ENCODE assay signal across 8 cellular contexts in the genomic region with DNA sequence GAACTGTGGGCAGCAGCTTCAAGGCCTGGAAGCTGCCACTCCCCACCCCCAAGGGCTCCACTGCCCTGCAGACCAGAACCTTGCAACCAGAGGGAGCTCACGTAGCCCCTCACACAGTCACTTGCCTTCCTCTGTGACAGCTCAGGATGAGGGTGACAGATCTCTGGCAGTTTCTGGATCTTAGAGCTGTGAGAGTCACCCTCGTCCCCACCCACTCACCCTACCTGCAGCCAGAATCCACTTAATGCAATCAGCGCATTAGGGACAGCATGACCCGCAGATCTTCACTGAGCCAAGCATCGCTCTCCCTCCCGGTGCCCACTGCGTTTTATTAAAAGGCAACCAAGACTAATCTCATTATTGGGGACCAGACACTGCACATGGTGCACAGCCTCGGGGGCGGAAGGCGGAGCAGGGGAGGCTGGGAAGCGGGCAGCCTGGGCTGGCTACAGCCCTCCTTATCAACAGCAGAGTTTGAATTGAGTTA. TPM values are rescaled to one million over a fixed set of nuclear protein-coding genes. Genes with fewer than 3 reads are reported as not detected.
DNase-seq lines count a peak whose midpoint lies in the region; ATAC-seq and TF ChIP-seq lines count a peak whose summit lies in the region.
"Had no signal": no experiment of that assay in that cellular context is flagged by ENCODE, and none has a peak within 500 bp of the region (broad histone marks: within the 10 kb centered on the region; RNA-seq: fewer than 3 reads in every experiment).

No MANE protein-coding gene starts in this region.

- H3K9me3 Mint-ChIP-seq in naive thymus-derived CD4-positive, alpha-beta T cell: peaks cover 0 to 2% (median 0%) of the 10 kb centered on the region in 11 donors

- H3K27ac ChIP-seq in naive thymus-derived CD4-positive, alpha-beta T cell (ENCODE audit: low read depth, low read length): no peak overlapping the region
- no peak overlapping the region for H3K27ac ChIP-seq in esophagus squamous epithelium

- intact Hi-C loops in naive thymus-derived CD4-positive, alpha-beta T cell (cut with micrococcal nuclease): loop anchor here in 1 of 2 donors (10.0 kb wide), 1 partner anchor 62 kb away; no protein-coding TSS in a partner anchor
- intact Hi-C loops in esophagus squamous epithelium (cut with DNase I): no loop called here

- in situ Hi-C loops in astrocyte of the spinal cord (cut with HindIII; ENCODE audit: low sequenced_read_pairs): no loop called here

- peak; percentile 28 for DNase-seq in ELR (ENCODE audit: low read depth)
- peak; percentile 73 for DNase-seq in HuH-7 (ENCODE audit: low spot score)
- no peak for DNase-seq in astrocyte of the spinal cord (ENCODE audit: low read depth, low spot score)
- DNase-seq in naive thymus-derived CD4-positive, alpha-beta T cell: no peak
- no peak for DNase-seq in nucleus accumbens (lab: John Stamatoyannopoulos, UW)
- no peak for DNase-seq in esophagus squamous epithelium (lab: John Stamatoyannopoulos, UW)
- DNase-seq in amygdala (lab: John Stamatoyannopoulos, UW): no peak
- DNase-seq: activated CD4-positive, alpha-beta T cell treated with anti-CD3 and anti-CD28 coated beads for 48 hours had no signal

- peaks cover 0 to 17% (median 0%) of the 10 kb centered on the region in 5 donors for H3K27me3 Mint-ChIP-seq in naive thymus-derived CD4-positive, alpha-beta T cell

- peak; percentile 16 for TF ChIP-seq CTCF in astrocyte of the spinal cord (IDR thresholded peaks at IDR 0.05; ENCODE audit: low read depth, low read length)
- no peak for TF ChIP-seq CTCF in esophagus squamous epithelium (IDR thresholded peaks at IDR 0.05)

- H3K4me1 Mint-ChIP-seq in naive thymus-derived CD4-positive, alpha-beta T cell: peaks cover 27 to 43% (median 36%) of the 10 kb centered on the region in 7 donors

- CTCF ChIA-PET in naive thymus-derived CD4-positive, alpha-beta T cell (lab: Charles Lee): interaction anchor here (1.1 kb wide), 1 partner anchor 28 kb away, joined by 3 read pairs; no protein-coding TSS in a partner anchor

- POLR2A ChIA-PET in naive thymus-derived CD4-positive, alpha-beta T cell (lab: Charles Lee): interaction anchor here (0.9 to 1.3 kb wide), 3 partner anchors 9 to 16 kb away, joined by 3 to 4 read pairs (median 3); no protein-coding TSS in a partner anchor

- H3K36me3 ChIP-seq in naive thymus-derived CD4-positive, alpha-beta T cell (ENCODE audit: control insufficient read depth in 2 of 3, insufficient read depth in 3 of 3, low read length in 3 of 3): no peaks in the 10 kb centered on the region
- peaks cover 0 to 6% (median 0%) of the 10 kb centered on the region in 3 donors for H3K36me3 ChIP-seq in esophagus squamous epithelium

- H3K27ac Mint-ChIP-seq in naive thymus-derived CD4-positive, alpha-beta T cell: peak overlapping the region in 5 of 9 donors; percentile 34 to 83 (median 68)

- H3K4me3 ChIP-seq in astrocyte of the spinal cord (ENCODE audit: low read depth, low read length) (no peak overlapping the region), esophagus squamous epithelium (no peak overlapping the region)
- H3K4me3 ChIP-seq in naive thymus-derived CD4-positive, alpha-beta T cell (ENCODE audit: low read length): no peak overlapping the region

- no peaks in the 10 kb centered on the region for H3K9me3 ChIP-seq in naive thymus-derived CD4-positive, alpha-beta T cell (ENCODE audit: control insufficient read depth in 2 of 3, low read length in 3 of 3)
- H3K9me3 ChIP-seq in esophagus squamous epithelium: no peaks in the 10 kb centered on the region

- no peak overlapping the region for H3K4me3 Mint-ChIP-seq in naive thymus-derived CD4-positive, alpha-beta T cell

- H3K27me3 ChIP-seq in naive thymus-derived CD4-positive, alpha-beta T cell (ENCODE audit: control insufficient read depth in 2 of 2, insufficient read depth in 2 of 2, low read length in 2 of 2): no peaks in the 10 kb centered on the region
- no peaks in the 10 kb centered on the region for H3K27me3 ChIP-seq in esophagus squamous epithelium

- WGBS in esophagus squamous epithelium, 2 donors: 80 to 81% methylated on average over 9 to 10 of the region's 11 CpGs

- H3K4me1 ChIP-seq in naive thymus-derived CD4-positive, alpha-beta T cell (ENCODE audit: control insufficient read depth in 2 of 2, insufficient read depth in 2 of 2, low read length in 2 of 2): peaks cover 25 to 33% of the 10 kb centered on the region in 2 donors
- peaks cover 25 to 87% (median 49%) of the 10 kb centered on the region in 3 donors for H3K4me1 ChIP-seq in esophagus squamous epithelium

- ATAC-seq in naive thymus-derived CD4-positive, alpha-beta T cell: no peak

- TF ChIP-seq POLR2A in esophagus squamous epithelium (IDR thresholded peaks at IDR 0.05): no peak

- H3K36me3 Mint-ChIP-seq in naive thymus-derived CD4-positive, alpha-beta T cell: peaks cover 0 to 7% (median 0%) of the 10 kb centered on the region in 5 donors

RNA-seq across cellular contexts. Expression of a gene that starts 3.5 kb away (rescaled TPM):
- 10 to 100 TPM in 3 of 5 experiments, 1 to 10 TPM in 2; 5.0 to 20.4 (median 11.0) TPM for total RNA-seq in naive thymus-derived CD4-positive, alpha-beta T cell
- 1 to 10 TPM; 1.9 to 3.0 TPM for polyA plus RNA-seq in naive thymus-derived CD4-positive, alpha-beta T cell
- 10 to 100 TPM; 32.4 to 95.6 (median 42.4) TPM for total RNA-seq in esophagus squamous epithelium

RNA-seq across cellular contexts. Expression of a gene that starts 34.3 kb away (rescaled TPM):
- total RNA-seq in naive thymus-derived CD4-positive, alpha-beta T cell: 10 to 100 TPM in 1 of 5 experiments, 1 to 10 TPM in 2, under 1 TPM in 2; 0.73 to 14.4 (median 2.3) TPM
- not detected for polyA plus RNA-seq in naive thymus-derived CD4-positive, alpha-beta T cell
- 1 to 10 TPM; 3.1 to 5.8 (median 4.2) TPM for total RNA-seq in esophagus squamous epithelium

Comparison
In these comparisons a context has a peak if more than half of its experiments do, and no peak if none do; other contexts are left out.
1. DNase-seq: peak in ELR (single experiment) and HuH-7 (single experiment); none in astrocyte of the spinal cord (single experiment), naive thymus-derived CD4-positive, alpha-beta T cell (0 of 9), nucleus accumbens (0 of 56), esophagus squamous epithelium (single experiment) and amygdala (0 of 56).